ENCODE assay signal across 34 cellular contexts in genomic region chr12:107248187-107248586, GRCh38.
"Had no signal": no experiment of that assay in that cellular context is flagged by ENCODE, and none has a peak within 500 bp of the region (broad histone marks: within the 10 kb centered on the region; RNA-seq: fewer than 3 reads in every experiment).

No MANE protein-coding gene starts in this region.

- H3K27ac ChIP-seq: KMS-11 had no signal

- DNase-seq: Karpas-422, Kasumi-1, MG63, MM.1S, MV-4-11, NCI-H1048, NCI-H1092, NCI-H1092 treated with DMSO at 0.1 percent for 48 hours, NCI-H1105, NCI-H1105 treated with DMSO at 0.1 percent for 48 hours, NCI-H1417, NCI-H1417 treated with DMSO at 0.1 percent for 48 hours, NCI-H1436, NCI-H1436 treated with DMSO at 0.1 percent for 48 hours, NCI-H146, NCI-H1694, NCI-H1694 treated with DMSO at 0.1 percent for 48 hours, NCI-H187, NCI-H187 treated with DMSO at 0.1 percent for 48 hours, NCI-H1930, NCI-H2029, NCI-H2029 treated with DMSO at 0.1 percent for 48 hours, NCI-H2081, NCI-H2081 treated with DMSO at 0.1 percent for 48 hours, NCI-H2107, NCI-H2171, NCI-H2171 treated with DMSO at 0.1 percent for 48 hours, NCI-H2227 treated with DMSO at 0.1 percent for 48 hours, NCI-H226, NCI-H345, NCI-H446, NCI-H446 treated with DMSO at 0.1 percent for 48 hours, NCI-H510A had no signal

- H3K9me3 ChIP-seq: MG63 had no signal

- H3K36me3 ChIP-seq: MG63 had no signal

- H3K9ac ChIP-seq: KMS-11 had no signal

- H3K4me2 ChIP-seq: KMS-11 had no signal

- H3K4me3 ChIP-seq: MG63 had no signal

- H3K27me3 ChIP-seq: MG63 had no signal
